ENCODE assay signal across 24 cellular contexts in the genomic region with DNA sequence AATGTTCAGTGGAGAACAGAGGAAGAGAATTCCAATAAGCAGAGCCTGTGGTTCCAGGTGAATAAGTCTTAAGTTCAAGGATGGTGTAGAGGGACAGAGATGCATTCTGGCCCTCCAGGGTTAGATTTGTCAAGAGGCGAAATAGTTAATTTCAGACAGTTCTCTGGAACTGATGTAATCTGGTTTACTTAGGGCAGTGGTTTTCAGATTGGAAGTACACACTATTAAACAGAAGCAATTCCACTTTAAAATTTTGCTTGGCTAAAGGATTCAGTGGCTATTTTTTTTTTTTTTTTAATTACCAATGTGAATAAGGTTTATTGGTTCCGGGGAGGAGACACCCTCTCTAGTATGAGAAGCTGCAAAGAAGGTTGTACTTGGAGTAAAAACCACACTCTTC. TPM values are rescaled to one million over a fixed set of nuclear protein-coding genes. Genes with fewer than 3 reads are reported as not detected.
DNase-seq lines count a peak whose midpoint lies in the region; ATAC-seq, FAIRE-seq and TF ChIP-seq lines count a peak whose summit lies in the region.
"Had no signal": no experiment of that assay in that cellular context is flagged by ENCODE, and none has a peak within 500 bp of the region (broad histone marks: within the 10 kb centered on the region; RNA-seq: fewer than 3 reads in every experiment).

No MANE protein-coding gene starts in this region.

- H3K27ac ChIP-seq in kidney (ENCODE audit: low read depth in 2 of 2, low read length in 2 of 2): peak overlapping the region; percentile 46 to 89
- H3K27ac ChIP-seq: 22Rv1, BLaER1 had no signal

- H3K36me3 Mint-ChIP-seq in activated CD4-positive, alpha-beta T cell treated with anti-CD3 and anti-CD28 coated beads, Interleukin-2, amount 10 ng/mL, durations not matched to agents 24 days and 14 days (ENCODE audit: low read depth): peaks cover 28% of the 10 kb centered on the region
- H3K36me3 Mint-ChIP-seq in stimulated activated naive CD8-positive, alpha-beta T cell treated with anti-CD3 and anti-CD28 coated beads, Interleukin-15, Interleukin-2, amounts not matched to agents 100 ng/mL and 50 ng/mL, for 24 hours (ENCODE audit: low read depth): peaks cover 29% of the 10 kb centered on the region

- TF ChIP-seq CTCF in kidney (IDR thresholded peaks at IDR 0.05; ENCODE audit: borderline replicate concordance, extremely low read depth, insufficient read depth): no peak
- TF ChIP-seq CTCF in GM10248 (IDR thresholded peaks at IDR 0.05; ENCODE audit: control extremely low read depth, extremely low read depth, low read depth, missing control alignments): no peak

- no peak overlapping the region for H3K4me3 ChIP-seq in kidney (ENCODE audit: low read length in 2 of 2)
- H3K4me3 ChIP-seq: BLaER1, GM23338, HAP-1 had no signal

- H3K4me1 Mint-ChIP-seq in activated CD4-positive, alpha-beta T cell treated with anti-CD3 and anti-CD28 coated beads, Interleukin-2, amount 10 ng/mL, durations not matched to agents 24 days and 14 days: peaks cover 4% of the 10 kb centered on the region
- H3K4me1 Mint-ChIP-seq in stimulated activated naive CD8-positive, alpha-beta T cell treated with anti-CD3 and anti-CD28 coated beads, Interleukin-15, Interleukin-2, amounts not matched to agents 100 ng/mL and 50 ng/mL, for 24 hours (ENCODE audit: low read depth): peaks cover 8% of the 10 kb centered on the region
- H3K4me1 Mint-ChIP-seq: GM23338 had no signal

- no peak for FAIRE-seq in kidney (lab: Jason Lieb, UNC)
- FAIRE-seq: GM12892 had no signal

- DNase-seq in activated CD4-positive, alpha-beta T cell treated with anti-CD3 and anti-CD28 coated beads, Interleukin-2, amount 10 ng/mL, durations not matched to agents 24 days and 14 days: no peak
- DNase-seq in activated CD4-positive, alpha-beta T cell treated with anti-CD3 and anti-CD28 coated beads, Interleukin-2, amount 50 U/mL, for 4 hours: no peak
- DNase-seq in stimulated activated naive CD8-positive, alpha-beta T cell treated with anti-CD3 and anti-CD28 coated beads, Interleukin-15, Interleukin-2, amounts not matched to agents 100 U/mL and 50 U/mL, for 24 hours: no peak
- DNase-seq in kidney: no peak
- DNase-seq in cerebellar nuclear complex (lab: John Stamatoyannopoulos, UW): no peak
- no peak for DNase-seq in hypothalamus (lab: John Stamatoyannopoulos, UW)
- no peak for DNase-seq in GM10248 (ENCODE audit: extremely low spot score)
- DNase-seq: ACHN; CD4-positive, alpha-beta T cell; DMS153; KG1; NCI-H1092 treated with DMSO at 0.1 percent for 48 hours; NCI-H1436 treated with DMSO at 0.1 percent for 48 hours; NCI-H1930; NCI-H510A; NCI-H748 treated with DMSO at 0.1 percent for 48 hours had no signal

- no peaks in the 10 kb centered on the region for H3K9me3 ChIP-seq in kidney (ENCODE audit: control insufficient read depth in 1 of 2, low read length in 2 of 2)
- H3K9me3 ChIP-seq: BLaER1, HAP-1 had no signal

- ATAC-seq in stimulated activated naive CD8-positive, alpha-beta T cell treated with anti-CD3 and anti-CD28 coated beads, Interleukin-15, Interleukin-2, amounts not matched to agents 100 U/mL and 50 U/mL, for 24 hours: no peak
- ATAC-seq: GM23338, Panc1 had no signal

- no peaks in the 10 kb centered on the region for H3K9me3 Mint-ChIP-seq in activated CD4-positive, alpha-beta T cell treated with anti-CD3 and anti-CD28 coated beads, Interleukin-2, amount 10 ng/mL, durations not matched to agents 24 days and 14 days
- H3K9me3 Mint-ChIP-seq in stimulated activated naive CD8-positive, alpha-beta T cell treated with anti-CD3 and anti-CD28 coated beads, Interleukin-15, Interleukin-2, amounts not matched to agents 100 ng/mL and 50 ng/mL, for 24 hours: no peaks in the 10 kb centered on the region
- H3K9me3 Mint-ChIP-seq: GM23338 had no signal

- H3K27ac Mint-ChIP-seq in activated CD4-positive, alpha-beta T cell treated with anti-CD3 and anti-CD28 coated beads, Interleukin-2, amount 10 ng/mL, durations not matched to agents 24 days and 14 days: peak overlapping the region; percentile 19
- peak overlapping the region; percentile 53 for H3K27ac Mint-ChIP-seq in stimulated activated naive CD8-positive, alpha-beta T cell treated with anti-CD3 and anti-CD28 coated beads, Interleukin-15, Interleukin-2, amounts not matched to agents 100 ng/mL and 50 ng/mL, for 24 hours
- H3K27ac Mint-ChIP-seq: CD4-positive, alpha-beta T cell; GM23338 had no signal

- intact Hi-C loops in activated CD4-positive, alpha-beta T cell treated with anti-CD3 and anti-CD28 coated beads, Interleukin-2, amount 10 ng/mL, durations not matched to agents 24 days and 14 days (cut with micrococcal nuclease): no loop called here
- intact Hi-C loops in kidney (cut with DNase I): no loop called here

- CTCF ChIA-PET in GM10248 (lab: Yijun Ruan, JAX): interaction anchor here (0.7 to 2.9 kb wide), 5 partner anchors 10 to 112 kb away, joined by 3 to 6 read pairs (median 3); a partner anchor contains a TSS

- H3K4me1 ChIP-seq in kidney (ENCODE audit: control insufficient read depth in 1 of 2, insufficient read depth in 1 of 2, low read depth in 1 of 2, low read length in 2 of 2): peaks cover 8 to 25% of the 10 kb centered on the region in 2 donors
- H3K4me1 ChIP-seq: HAP-1 had no signal

- POLR2A ChIA-PET in GM10248 (lab: Yijun Ruan, JAX): no interaction called here

- H3K9ac ChIP-seq in kidney (ENCODE audit: low read length in 2 of 2): no peak overlapping the region
- H3K9ac ChIP-seq: BLaER1 had no signal

- no peak overlapping the region for H3K4me3 Mint-ChIP-seq in activated CD4-positive, alpha-beta T cell treated with anti-CD3 and anti-CD28 coated beads, Interleukin-2, amount 10 ng/mL, durations not matched to agents 24 days and 14 days
- no peak overlapping the region for H3K4me3 Mint-ChIP-seq in stimulated activated naive CD8-positive, alpha-beta T cell treated with anti-CD3 and anti-CD28 coated beads, Interleukin-15, Interleukin-2, amounts not matched to agents 100 ng/mL and 50 ng/mL, for 24 hours
- H3K4me3 Mint-ChIP-seq: CD4-positive, alpha-beta T cell; GM23338 had no signal

- H3K36me3 ChIP-seq in kidney (ENCODE audit: control insufficient read depth in 1 of 2, insufficient read depth in 2 of 2, low read length in 2 of 2): peaks cover 5 to 7% of the 10 kb centered on the region in 2 donors

- no peaks in the 10 kb centered on the region for H3K27me3 Mint-ChIP-seq in activated CD4-positive, alpha-beta T cell treated with anti-CD3 and anti-CD28 coated beads, Interleukin-2, amount 10 ng/mL, durations not matched to agents 24 days and 14 days
- H3K27me3 Mint-ChIP-seq in stimulated activated naive CD8-positive, alpha-beta T cell treated with anti-CD3 and anti-CD28 coated beads, Interleukin-15, Interleukin-2, amounts not matched to agents 100 ng/mL and 50 ng/mL, for 24 hours: no peaks in the 10 kb centered on the region
- H3K27me3 Mint-ChIP-seq: CD4-positive, alpha-beta T cell had no signal

RNA-seq across cellular contexts. Expression of a gene that starts 25.3 kb away (rescaled TPM):
- 0.21 TPM in 1 of 2 replicates, not detected in the other for total RNA-seq in activated CD4-positive, alpha-beta T cell treated with anti-CD3 and anti-CD28 coated beads, Interleukin-2, amount 10 ng/mL, durations not matched to agents 24 days and 14 days
- 0.54 TPM for total RNA-seq in kidney
- polyA plus RNA-seq in kidney (ENCODE audit: insufficient read depth, low read depth, low replicate concordance): 0.54 TPM
- total RNA-seq: G401, GM23338 had no signal
- polyA plus RNA-seq: GM23338 had no signal

RNA-seq across cellular contexts. Expression of a gene that starts 55.8 kb away (rescaled TPM):
- total RNA-seq in activated CD4-positive, alpha-beta T cell treated with anti-CD3 and anti-CD28 coated beads, Interleukin-2, amount 10 ng/mL, durations not matched to agents 24 days and 14 days: not detected in 2 replicates
- 0.66 TPM for total RNA-seq in kidney
- not detected for polyA plus RNA-seq in kidney (ENCODE audit: insufficient read depth, low read depth, low replicate concordance)
- total RNA-seq: CD4-positive, alpha-beta T cell; GM23338 had no signal
- polyA plus RNA-seq: GM23338 had no signal
